Comparison of ENCODE assay signal across 22 cellular contexts in genomic region chr1:232150770-232151548, GRCh38.
DNase-seq lines count a peak whose midpoint lies in the region; ATAC-seq lines count a peak whose summit lies in the region.
"Had no signal": no experiment of that assay in that cellular context is flagged by ENCODE, and none has a peak within 500 bp of the region (broad histone marks: within the 10 kb centered on the region; RNA-seq: fewer than 3 reads in every experiment).

No MANE protein-coding gene starts in this region.

- no peaks in the 10 kb centered on the region for H3K36me3 ChIP-seq in SJSA1
- H3K36me3 ChIP-seq: BLaER1 treated with 17β-estradiol and CSF1 and Interleukin-3, amounts not matched to agents 10 nM and 100 nM; Peyer's patch had no signal

- no peaks in the 10 kb centered on the region for H3K27me3 ChIP-seq in SJSA1 (replicated peaks)
- H3K27me3 ChIP-seq: BLaER1 treated with 17β-estradiol and CSF1 and Interleukin-3, amounts not matched to agents 10 nM and 100 nM; Peyer's patch had no signal

- H3K9me3 Mint-ChIP-seq in natural killer cell treated with Interleukin-12 subunit alpha and Interleukin-12 subunit beta and Interleukin-15 and Interleukin-18, amount 100 ng/mL, for 72 hours, result no peaks in the 10 kb centered on the region
- no peaks in the 10 kb centered on the region for H3K9me3 Mint-ChIP-seq in activated T-helper 1 cell treated with anti-CD3 and anti-CD28 coated beads, Interleukin-12 subunit alpha, Interleukin-12 subunit beta, Interleukin-2, Interleukin-4 antibody, amounts not matched to agents 30 ng/mL and 10 ng/mL and 1 ng/mL, durations not matched to agents 14 hours and 24 hours and 36 hours

- H3K4me3 Mint-ChIP-seq in natural killer cell treated with Interleukin-12 subunit alpha and Interleukin-12 subunit beta and Interleukin-15 and Interleukin-18, amount 100 ng/mL, for 72 hours, result no peak overlapping the region
- H3K4me3 Mint-ChIP-seq in activated T-helper 1 cell treated with anti-CD3 and anti-CD28 coated beads, Interleukin-12 subunit alpha, Interleukin-12 subunit beta, Interleukin-2, Interleukin-4 antibody, amounts not matched to agents 30 ng/mL and 10 ng/mL and 1 ng/mL, durations not matched to agents 14 hours and 24 hours and 36 hours, result no peak overlapping the region
- H3K4me3 Mint-ChIP-seq: CD4-positive, alpha-beta memory T cell had no signal

- H3K27ac ChIP-seq in SJSA1 (peak overlapping the region; percentile 67), epithelial cell of prostate (peak overlapping the region; percentile 55)
- H3K27ac ChIP-seq: 22Rv1; BLaER1 treated with 17β-estradiol and CSF1 and Interleukin-3, amounts not matched to agents 10 nM and 100 nM; Peyer's patch had no signal

- H3K27me3 Mint-ChIP-seq in natural killer cell treated with Interleukin-12 subunit alpha and Interleukin-12 subunit beta and Interleukin-15 and Interleukin-18, amount 100 ng/mL, for 72 hours, result peaks cover 20 to 36% of the 10 kb centered on the region in 2 donors
- H3K27me3 Mint-ChIP-seq in activated T-helper 1 cell treated with anti-CD3 and anti-CD28 coated beads, Interleukin-12 subunit alpha, Interleukin-12 subunit beta, Interleukin-2, Interleukin-4 antibody, amounts not matched to agents 30 ng/mL and 10 ng/mL and 1 ng/mL, durations not matched to agents 14 hours and 24 hours and 36 hours (ENCODE audit: insufficient read depth), result peaks cover 6% of the 10 kb centered on the region

- H3K27ac Mint-ChIP-seq in natural killer cell treated with Interleukin-12 subunit alpha and Interleukin-12 subunit beta and Interleukin-15 and Interleukin-18, amount 100 ng/mL, for 72 hours, result no peak overlapping the region
- no peak overlapping the region for H3K27ac Mint-ChIP-seq in activated T-helper 1 cell treated with anti-CD3 and anti-CD28 coated beads, Interleukin-12 subunit alpha, Interleukin-12 subunit beta, Interleukin-2, Interleukin-4 antibody, amounts not matched to agents 30 ng/mL and 10 ng/mL and 1 ng/mL, durations not matched to agents 14 hours and 24 hours and 36 hours
- H3K27ac Mint-ChIP-seq: CD4-positive, alpha-beta memory T cell had no signal

- ATAC-seq in natural killer cell treated with Interleukin-12 subunit alpha and Interleukin-12 subunit beta and Interleukin-15 and Interleukin-18, amount 100 ng/mL, for 72 hours, result no peak
- ATAC-seq: Right ventricle myocardium inferior had no signal

- DNase-seq in DMS53 (lab: John Stamatoyannopoulos, UW) (peak; percentile 49), DMS53 treated with DMSO at 0.1 percent for 48 hours (lab: John Stamatoyannopoulos, UW; ENCODE audit: unreplicated experiment) (no peak), SJSA1 (ENCODE audit: low read depth in 1 of 2, low spot score in 2 of 2) (no peak), epithelial cell of prostate (ENCODE audit: low read depth, low spot score) (no peak), NCI-H2029 treated with DMSO at 0.1 percent for 48 hours (lab: John Stamatoyannopoulos, UW) (no peak), COLO829 (ENCODE audit: low spot score) (no peak)
- DNase-seq in natural killer cell treated with Interleukin-12 subunit alpha and Interleukin-12 subunit beta and Interleukin-15 and Interleukin-18, amount 100 ng/mL, for 72 hours (ENCODE audit: low spot score), result no peak
- no peak for DNase-seq in activated T-helper 1 cell treated with anti-CD3 and anti-CD28 coated beads, Interleukin-12 subunit alpha, Interleukin-12 subunit beta, Interleukin-2, Interleukin-4 antibody, amounts not matched to agents 30 ng/mL and 10 ng/mL and 1 ng/mL, durations not matched to agents 14 hours and 24 hours and 36 hours (ENCODE audit: low spot score)
- DNase-seq: CD4-positive, alpha-beta memory T cell; DMS153; GF-D8; GOT3; Kasumi-1; NCI-H1092; NCI-H1436; NCI-H187 treated with DMSO at 0.1 percent for 48 hours; NCI-H510A; NCI-H748 treated with DMSO at 0.1 percent for 48 hours; Peyer's patch had no signal

- H3K36me3 Mint-ChIP-seq in natural killer cell treated with Interleukin-12 subunit alpha and Interleukin-12 subunit beta and Interleukin-15 and Interleukin-18, amount 100 ng/mL, for 72 hours, result no peaks in the 10 kb centered on the region
- H3K36me3 Mint-ChIP-seq in activated T-helper 1 cell treated with anti-CD3 and anti-CD28 coated beads, Interleukin-12 subunit alpha, Interleukin-12 subunit beta, Interleukin-2, Interleukin-4 antibody, amounts not matched to agents 30 ng/mL and 10 ng/mL and 1 ng/mL, durations not matched to agents 14 hours and 24 hours and 36 hours (ENCODE audit: low read depth), result no peaks in the 10 kb centered on the region
- H3K36me3 Mint-ChIP-seq: CD4-positive, alpha-beta memory T cell had no signal

- intact Hi-C loops in activated T-helper 1 cell treated with anti-CD3 and anti-CD28 coated beads, Interleukin-12 subunit alpha, Interleukin-12 subunit beta, Interleukin-2, Interleukin-4 antibody, amounts not matched to agents 30 ng/mL and 10 ng/mL and 1 ng/mL, durations not matched to agents 14 hours and 24 hours and 36 hours (cut with micrococcal nuclease), result no loop called here

- no peaks in the 10 kb centered on the region for H3K9me3 ChIP-seq in SJSA1 (replicated peaks)
- H3K9me3 ChIP-seq: BLaER1 treated with 17β-estradiol and CSF1 and Interleukin-3, amounts not matched to agents 10 nM and 100 nM; Peyer's patch had no signal

- H3K4me3 ChIP-seq in SJSA1, result no peak overlapping the region
- H3K4me3 ChIP-seq: BLaER1 treated with 17β-estradiol and CSF1 and Interleukin-3, amounts not matched to agents 10 nM and 100 nM; Peyer's patch had no signal

- peaks cover 30% of the 10 kb centered on the region for H3K4me1 ChIP-seq in SJSA1 (replicated peaks)
- H3K4me1 ChIP-seq: BLaER1 treated with 17β-estradiol and CSF1 and Interleukin-3, amounts not matched to agents 10 nM and 100 nM; Peyer's patch had no signal

- H3K4me1 Mint-ChIP-seq in natural killer cell treated with Interleukin-12 subunit alpha and Interleukin-12 subunit beta and Interleukin-15 and Interleukin-18, amount 100 ng/mL, for 72 hours (ENCODE audit: low read depth in 2 of 2), result no peaks in the 10 kb centered on the region
- H3K4me1 Mint-ChIP-seq in activated T-helper 1 cell treated with anti-CD3 and anti-CD28 coated beads, Interleukin-12 subunit alpha, Interleukin-12 subunit beta, Interleukin-2, Interleukin-4 antibody, amounts not matched to agents 30 ng/mL and 10 ng/mL and 1 ng/mL, durations not matched to agents 14 hours and 24 hours and 36 hours (ENCODE audit: low read depth), result no peaks in the 10 kb centered on the region
- H3K4me1 Mint-ChIP-seq: CD4-positive, alpha-beta memory T cell had no signal
